In the genomic region with DNA sequence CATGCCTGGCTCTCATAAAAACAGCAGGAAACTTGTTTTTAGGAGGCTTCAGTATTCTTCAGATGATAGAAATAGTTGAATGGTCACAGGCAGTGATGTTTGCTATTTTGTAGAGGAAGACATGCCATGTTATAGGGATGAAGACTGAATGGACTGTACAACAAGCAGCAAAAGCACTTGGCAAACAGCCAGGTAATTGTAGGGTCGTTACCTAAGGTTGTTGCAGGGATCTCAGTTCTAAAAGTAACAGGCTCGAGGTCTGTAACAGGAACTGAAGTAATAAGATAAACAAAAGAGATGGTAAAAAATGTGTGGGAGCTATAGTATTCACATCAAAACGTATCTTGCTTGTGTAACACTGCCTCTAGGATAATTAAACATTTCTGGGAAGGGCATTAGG, we compare ENCODE assay signal across 17 cellular contexts.
DNase-seq lines count a peak whose midpoint lies in the region; TF ChIP-seq lines count a peak whose summit lies in the region.
"Had no signal": no experiment of that assay in that cellular context is flagged by ENCODE, and none has a peak within 500 bp of the region (broad histone marks: within the 10 kb centered on the region; RNA-seq: fewer than 3 reads in every experiment).

No MANE protein-coding gene starts in this region.

- H3K4me1 ChIP-seq in SJCRH30: no peaks in the 10 kb centered on the region
- H3K4me1 ChIP-seq: BLaER1 had no signal

- 0 out of 2 replicates have a peak, but pooled peaks cover 5% of the 10 kb centered on the region for H3K9me3 ChIP-seq in SJCRH30 (replicated peaks)
- H3K9me3 ChIP-seq: BLaER1 had no signal

- H3K36me3 ChIP-seq in SJCRH30: no peaks in the 10 kb centered on the region
- H3K36me3 ChIP-seq: BLaER1 had no signal

- H3K27me3 ChIP-seq in SJCRH30: no peaks in the 10 kb centered on the region
- H3K27me3 ChIP-seq: BLaER1 had no signal

- H3K27ac ChIP-seq in SJCRH30: no peak overlapping the region
- H3K27ac ChIP-seq: 22Rv1, BLaER1 had no signal

- TF ChIP-seq CTCF in fibroblast of pulmonary artery (IDR thresholded peaks at IDR 0.05; ENCODE audit: low read length, missing control alignments): no peak
- TF ChIP-seq CTCF in lower leg skin (IDR thresholded peaks at IDR 0.05): no peak

- H3K4me3 ChIP-seq in SJCRH30 (no peak overlapping the region), fibroblast of pulmonary artery (replicated peaks; ENCODE audit: low read depth, low read length) (no peak overlapping the region), lower leg skin (ENCODE audit: low read depth, poor library complexity, severe bottlenecking) (no peak overlapping the region)
- H3K4me3 ChIP-seq: BLaER1 had no signal

- 61 to 66% methylated on average over 3 of the region's 3 CpGs for WGBS in lower leg skin, 2 donors

- peak; percentile 26 for DNase-seq in DMS 273 (lab: John Stamatoyannopoulos, UW; ENCODE audit: unreplicated experiment)
- DNase-seq in DMS 273 treated with DMSO at 0.1 percent for 48 hours (lab: John Stamatoyannopoulos, UW): no peak
- DNase-seq in NCI-H1105 treated with DMSO at 0.1 percent for 48 hours (lab: John Stamatoyannopoulos, UW): peak; percentile 44
- peak; percentile 9 to 31 for DNase-seq in SJCRH30
- peak; percentile 69 for DNase-seq in fibroblast of pulmonary artery (ENCODE audit: low read depth)
- DNase-seq in SKM-1 (lab: John Stamatoyannopoulos, UW; ENCODE audit: unreplicated experiment): no peak
- no peak for DNase-seq in lower leg skin (ENCODE audit: low spot score in 2 of 2)
- no peak for DNase-seq in SW 1271 (lab: John Stamatoyannopoulos, UW)
- DNase-seq: DMS53, H9, KBM-7, NCI-H1048, NCI-H187, NCI-H524 treated with DMSO at 0.1 percent for 48 hours, SIG-M5 had no signal

- no peak for TF ChIP-seq POLR2A in lower leg skin (IDR thresholded peaks at IDR 0.05)

- intact Hi-C loops in lower leg skin (cut with DNase I; ENCODE audit: low total_unique reads): no loop called here

Comparison
In these comparisons a context has a peak if more than half of its experiments do, and no peak if none do; other contexts are left out.
1. DNase-seq: peak in DMS 273 (single experiment), NCI-H1105 treated with DMSO at 0.1 percent for 48 hours (single experiment), SJCRH30 (2 of 2) and fibroblast of pulmonary artery (single experiment); none in DMS 273 treated with DMSO at 0.1 percent for 48 hours (single experiment), SKM-1 (single experiment), lower leg skin (0 of 2) and SW 1271 (0 of 2).